In genomic region chr3:107641572-107642307, GRCh38 we compare ENCODE assay signal across 14 cellular contexts.
DNase-seq lines count a peak whose midpoint lies in the region; ATAC-seq, FAIRE-seq and TF ChIP-seq lines count a peak whose summit lies in the region.
"Had no signal": no experiment of that assay in that cellular context is flagged by ENCODE, and none has a peak within 500 bp of the region (broad histone marks: within the 10 kb centered on the region; RNA-seq: fewer than 3 reads in every experiment).

No MANE protein-coding gene starts in this region.

- WGBS in heart right ventricle, 2 donors = 59 to 74% methylated on average over 2 of the region's 2 CpGs

- H3K9me3 ChIP-seq in heart right ventricle = no peaks in the 10 kb centered on the region

- H3K4me1 ChIP-seq in heart right ventricle = peaks cover 0 to 14% (median 6%) of the 10 kb centered on the region in 9 donors

- no peak overlapping the region for H3K27ac ChIP-seq in heart right ventricle

- DNase-seq in heart right ventricle (no peak), NCI-H146 treated with DMSO at 0.1 percent for 48 hours (lab: John Stamatoyannopoulos, UW; ENCODE audit: unreplicated experiment) (no peak), H4 (ENCODE audit: low spot score) (no peak)
- DNase-seq: anterior cingulate cortex; CD4-positive, alpha-beta memory T cell; effector memory CD8-positive, alpha-beta T cell; stimulated activated CD4-positive, alpha-beta T cell treated with anti-CD3 and anti-CD28 coated beads, Interleukin-1b, Interleukin-23, amount 100 ng/mL, for 48 hours; SW 1271 had no signal

- ATAC-seq in GM18498 (IDR thresholded peaks at IDR 0.05; ENCODE audit: unreplicated experiment) (peak; percentile 76), GM21619 (IDR thresholded peaks at IDR 0.05; ENCODE audit: unreplicated experiment) (peak; percentile 62), HG03565 (IDR thresholded peaks at IDR 0.05; ENCODE audit: unreplicated experiment) (peak; percentile 45), GM18858 (IDR thresholded peaks at IDR 0.05; ENCODE audit: unreplicated experiment) (no peak), heart right ventricle (no peak)
- ATAC-seq: effector memory CD8-positive, alpha-beta T cell; K562 had no signal

- H3K27me3 ChIP-seq in heart right ventricle = no peaks in the 10 kb centered on the region

- H3K4me3 ChIP-seq in heart right ventricle = no peak overlapping the region
- H3K4me3 ChIP-seq: K562 had no signal

- TF ChIP-seq CTCF in heart right ventricle (IDR thresholded peaks at IDR 0.05) = no peak

- H3K36me3 ChIP-seq in heart right ventricle = peaks cover 0 to 12% (median 0%) of the 10 kb centered on the region in 9 donors

- intact Hi-C loops in heart right ventricle (cut with DNase I) = no loop called here

- peak; percentile 27 for FAIRE-seq in islet of Langerhans (lab: Jason Lieb, UNC)
- FAIRE-seq: K562 had no signal

Comparison
In these comparisons a context has a peak if more than half of its experiments do, and no peak if none do; other contexts are left out.
1. ATAC-seq: peak in GM18498 (single experiment), GM21619 (single experiment) and HG03565 (single experiment); none in GM18858 (single experiment) and heart right ventricle (0 of 8).